ENCODE assay signal across 13 cellular contexts in genomic region chrY:14834103-14835060, GRCh38.
DNase-seq lines count a peak whose midpoint lies in the region; ATAC-seq, FAIRE-seq and TF ChIP-seq lines count a peak whose summit lies in the region.
"Had no signal": no experiment of that assay in that cellular context is flagged by ENCODE, and none has a peak within 500 bp of the region (broad histone marks: within the 10 kb centered on the region; RNA-seq: fewer than 3 reads in every experiment).

No MANE protein-coding gene starts in this region.

- TF ChIP-seq POLR2A in gastrocnemius medialis (IDR thresholded peaks at IDR 0.05) (no peak), breast epithelium (IDR thresholded peaks at IDR 0.05) (no peak)

- peak overlapping the region; percentile 73 for H3K4me2 ChIP-seq in astrocyte (ENCODE audit: low read length)

- H2AFZ ChIP-seq in astrocyte (ENCODE audit: low read depth, low read length): no peak overlapping the region

- H3K27me3 ChIP-seq in astrocyte (ENCODE audit: insufficient read depth, low read length) (no peaks in the 10 kb centered on the region), gastrocnemius medialis (no peaks in the 10 kb centered on the region), breast epithelium (no peaks in the 10 kb centered on the region)
- H3K27me3 ChIP-seq: upper lobe of left lung had no signal

- no peak for DNase-seq in activated CD4-positive, CD25-positive, alpha-beta regulatory T cell treated with anti-CD3 and anti-CD28 coated beads, Interleukin-2, amount 50 U/mL, for 72 hours
- no peak for DNase-seq in astrocyte (ENCODE audit: low read depth)
- no peak for DNase-seq in gastrocnemius medialis
- DNase-seq in breast epithelium (ENCODE audit: low spot score in 2 of 2): no peak
- DNase-seq in NAMALWA (ENCODE audit: low spot score): no peak
- DNase-seq: activated CD4-positive, CD25-positive, alpha-beta regulatory T cell; activated naive CD4-positive, alpha-beta T cell treated with anti-CD3 and anti-CD28 coated beads, Interleukin-2, amount 50 U/mL, for 16 hours; upper lobe of left lung had no signal

- H3K27ac ChIP-seq in astrocyte (ENCODE audit: low read depth, low read length) (peak overlapping the region; percentile 92), gastrocnemius medialis (no peak overlapping the region), breast epithelium (no peak overlapping the region)
- H3K27ac ChIP-seq: 22Rv1, upper lobe of left lung had no signal

- H3K79me2 ChIP-seq in astrocyte (ENCODE audit: insufficient read depth, low read length): no peaks in the 10 kb centered on the region

- peaks cover 13% of the 10 kb centered on the region for H3K4me1 Mint-ChIP-seq in astrocyte (ENCODE audit: low read depth, unreplicated experiment)

- in situ Hi-C loops in gastrocnemius medialis (cut with MboI; ENCODE audit: low sequenced_read_pairs in 4 of 4): no loop called here

- H3K9me3 ChIP-seq in astrocyte (ENCODE audit: insufficient read depth, low read depth, low read length): no peaks in the 10 kb centered on the region
- H3K9me3 ChIP-seq in gastrocnemius medialis: no peaks in the 10 kb centered on the region
- no peaks in the 10 kb centered on the region for H3K9me3 ChIP-seq in breast epithelium
- H3K9me3 ChIP-seq: upper lobe of left lung had no signal

- TF ChIP-seq CTCF in astrocyte (IDR thresholded peaks at IDR 0.05; ENCODE audit: insufficient read depth, low read depth, low read length) (no peak), gastrocnemius medialis (IDR thresholded peaks at IDR 0.05 in 4 of 5, conservative IDR thresholded peaks at IDR 0.05 in 1 of 5) (no peak), breast epithelium (IDR thresholded peaks at IDR 0.05) (no peak)

- H3K4me3 ChIP-seq in astrocyte (ENCODE audit: insufficient read depth, low read depth, low read length): no peak overlapping the region
- H3K4me3 ChIP-seq in gastrocnemius medialis: no peak overlapping the region
- no peak overlapping the region for H3K4me3 ChIP-seq in breast epithelium
- H3K4me3 ChIP-seq: upper lobe of left lung had no signal

- peak; percentile 56 to 76 for ATAC-seq in activated CD4-positive, CD25-positive, alpha-beta regulatory T cell treated with anti-CD3 and anti-CD28 coated beads, Interleukin-2, amount 50 U/mL, for 24 hours
- ATAC-seq in HG03280 (IDR thresholded peaks at IDR 0.05; ENCODE audit: unreplicated experiment): peak; percentile 51
- peak; percentile 30 to 36 for ATAC-seq in gastrocnemius medialis
- ATAC-seq in GM18873 (IDR thresholded peaks at IDR 0.05; ENCODE audit: low FRiP score, unreplicated experiment): no peak
- ATAC-seq: Right ventricle myocardium inferior had no signal

- no peaks in the 10 kb centered on the region for H3K36me3 Mint-ChIP-seq in astrocyte (ENCODE audit: low read depth, unreplicated experiment)

- H3K9ac ChIP-seq in astrocyte (ENCODE audit: low read length): peak overlapping the region; percentile 72

- intact Hi-C loops in gastrocnemius medialis (cut with DNase I; ENCODE audit: low total_unique reads): no loop called here
- intact Hi-C loops in breast epithelium (cut with DNase I; ENCODE audit: low total_unique reads): no loop called here

- H3K4me1 ChIP-seq in astrocyte (ENCODE audit: insufficient read depth, low read length) (peaks cover 21% of the 10 kb centered on the region), gastrocnemius medialis (no peaks in the 10 kb centered on the region), breast epithelium (no peaks in the 10 kb centered on the region)
- H3K4me1 ChIP-seq: upper lobe of left lung had no signal

- H3K36me3 ChIP-seq in astrocyte (ENCODE audit: insufficient read depth, low read length) (no peaks in the 10 kb centered on the region), gastrocnemius medialis (no peaks in the 10 kb centered on the region), breast epithelium (no peaks in the 10 kb centered on the region)
- H3K36me3 ChIP-seq: upper lobe of left lung had no signal

- no peaks in the 10 kb centered on the region for H4K20me1 ChIP-seq in astrocyte (ENCODE audit: insufficient read depth, low read length)

- no peak for FAIRE-seq in astrocyte (lab: Jason Lieb, UNC)

- H3K9me3 Mint-ChIP-seq in astrocyte (ENCODE audit: unreplicated experiment): peaks cover 3% of the 10 kb centered on the region

- peak overlapping the region; percentile 97 for H3K27ac Mint-ChIP-seq in astrocyte (ENCODE audit: unreplicated experiment)

- H3K4me3 Mint-ChIP-seq in astrocyte (ENCODE audit: unreplicated experiment): no peak overlapping the region

- no peaks in the 10 kb centered on the region for H3K27me3 Mint-ChIP-seq in astrocyte (ENCODE audit: low read depth, unreplicated experiment)
